Comparison of ENCODE assay signal across 34 cellular contexts in the genomic region with DNA sequence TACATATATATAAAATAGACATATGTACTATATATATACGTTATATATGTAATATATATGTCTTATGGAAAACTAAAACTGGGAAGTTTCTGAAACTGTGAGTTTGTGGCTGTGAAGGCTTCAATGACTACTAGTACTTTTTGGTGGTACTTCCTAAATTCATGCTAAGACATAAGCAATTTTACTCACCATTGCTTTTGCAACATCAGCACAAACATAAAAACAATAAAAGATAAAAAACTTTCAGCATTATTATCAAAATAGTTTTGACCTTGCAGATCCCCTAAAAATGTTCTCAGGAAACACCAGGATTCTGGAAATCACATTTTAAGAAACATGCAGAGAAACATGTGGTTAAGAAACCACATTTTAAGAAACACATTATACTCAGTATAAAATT.
DNase-seq lines count a peak whose midpoint lies in the region; ATAC-seq, FAIRE-seq and TF ChIP-seq lines count a peak whose summit lies in the region.
"Had no signal": no experiment of that assay in that cellular context is flagged by ENCODE, and none has a peak within 500 bp of the region (broad histone marks: within the 10 kb centered on the region; RNA-seq: fewer than 3 reads in every experiment).

No MANE protein-coding gene starts in this region.

- no peaks in the 10 kb centered on the region for H3K36me3 ChIP-seq in HepG2 (replicated peaks in 1 of 2; ENCODE audit: control insufficient read depth in 1 of 2, insufficient read depth in 2 of 2, low read length in 2 of 2)
- H3K36me3 ChIP-seq in right lobe of liver: no peaks in the 10 kb centered on the region
- H3K36me3 ChIP-seq in IMR-90 (ENCODE audit: control insufficient read depth, insufficient read depth, low read length): no peaks in the 10 kb centered on the region
- no peaks in the 10 kb centered on the region for H3K36me3 ChIP-seq in H1 (ENCODE audit: control insufficient read depth in 2 of 4, insufficient read depth in 4 of 4, low read length in 3 of 4)
- H3K36me3 ChIP-seq: BE2C, BLaER1 had no signal

- H2AFZ ChIP-seq in HepG2 (ENCODE audit: low read length) (no peak overlapping the region), IMR-90 (replicated peaks; ENCODE audit: low read length, poor library complexity) (no peak overlapping the region), H1 (ENCODE audit: low read length) (no peak overlapping the region)

- peaks cover 95% of the 10 kb centered on the region for H3K9me3 ChIP-seq in HepG2 (ENCODE audit: low read length)
- H3K9me3 ChIP-seq in right lobe of liver: no peaks in the 10 kb centered on the region
- H3K9me3 ChIP-seq in A549: no peaks in the 10 kb centered on the region
- H3K9me3 ChIP-seq in IMR-90 (ENCODE audit: control insufficient read depth, insufficient read depth, low read length): peaks cover 11% of the 10 kb centered on the region
- H3K9me3 ChIP-seq in H1 (ENCODE audit: insufficient read depth in 2 of 2, low read depth in 1 of 2, low read length in 1 of 2): peaks cover 18 to 24% of the 10 kb centered on the region in 2 experiments
- H3K9me3 ChIP-seq: BE2C, Caco-2 had no signal

- no peak overlapping the region for H2BK12ac ChIP-seq in H1 (ENCODE audit: low read depth, low read length)

- dilution Hi-C loops in IMR-90 (cut with HindIII; ENCODE audit: low sequenced_read_pairs, unreplicated experiment): no loop called here

- H3K27ac ChIP-seq in HepG2 (ENCODE audit: extremely low read length, insufficient read depth, low read length) (no peak overlapping the region), right lobe of liver (no peak overlapping the region), A549 (no peak overlapping the region), IMR-90 (ENCODE audit: insufficient read depth, low read length) (no peak overlapping the region), H1 (ENCODE audit: low read depth, low read length) (no peak overlapping the region)
- H3K27ac ChIP-seq: 22Rv1; BLaER1; BLaER1 treated with 17β-estradiol and CSF1 and Interleukin-3, amounts not matched to agents 10 nM and 100 nM; C4-2B had no signal

- H3K4me1 ChIP-seq in HepG2 (ENCODE audit: insufficient read depth, low read length): no peaks in the 10 kb centered on the region
- H3K4me1 ChIP-seq in right lobe of liver: no peaks in the 10 kb centered on the region
- no peaks in the 10 kb centered on the region for H3K4me1 ChIP-seq in A549
- no peaks in the 10 kb centered on the region for H3K4me1 ChIP-seq in IMR-90 (ENCODE audit: control insufficient read depth, insufficient read depth, low read length)
- no peaks in the 10 kb centered on the region for H3K4me1 ChIP-seq in H1 (replicated peaks in 1 of 4; ENCODE audit: control insufficient read depth in 3 of 4, insufficient read depth in 4 of 4, low read length in 3 of 4)
- H3K4me1 ChIP-seq: BE2C; BLaER1; BLaER1 treated with 17β-estradiol and CSF1 and Interleukin-3, amounts not matched to agents 10 nM and 100 nM; Caco-2 had no signal

- no peak overlapping the region for H3K56ac ChIP-seq in IMR-90 (ENCODE audit: extremely low read depth, insufficient read depth, low read length)
- no peak overlapping the region for H3K56ac ChIP-seq in H1 (replicated peaks; ENCODE audit: insufficient read length, low read depth, low read length)

- CTCF ChIA-PET in HepG2 (lab: Yijun Ruan, JAX; ENCODE audit: low intra/inter-chr PET ratio, low total read pairs) (no interaction called here), A549 (lab: Yijun Ruan, JAX) (no interaction called here), IMR-90 (lab: Yijun Ruan, JAX) (no interaction called here), H1 (lab: Charles Lee; ENCODE audit: partially characterized antibody) (no interaction called here), GM10248 (lab: Yijun Ruan, JAX) (no interaction called here)

- no peak overlapping the region for H3K23ac ChIP-seq in IMR-90 (ENCODE audit: low read depth, low read length)
- no peak overlapping the region for H3K23ac ChIP-seq in H1 (ENCODE audit: insufficient read length)

- H3K4ac ChIP-seq in IMR-90 (ENCODE audit: low read depth, low read length) (no peak overlapping the region), H1 (replicated peaks; ENCODE audit: insufficient read length, low read depth, low read length) (no peak overlapping the region)

- H3K79me2 ChIP-seq in HepG2 (ENCODE audit: insufficient read depth, low read length) (no peaks in the 10 kb centered on the region), H1 (ENCODE audit: control insufficient read depth in 1 of 2, insufficient read depth in 2 of 2, low read length in 2 of 2) (no peaks in the 10 kb centered on the region)

- TF ChIP-seq CTCF in HepG2 (CRISPR knock-in tag; IDR thresholded peaks at IDR 0.05) (no peak), right lobe of liver (IDR thresholded peaks at IDR 0.05) (no peak), A549 (IDR thresholded peaks at IDR 0.05) (no peak), IMR-90 (conservative IDR thresholded peaks at IDR 0.05; ENCODE audit: low read depth, low read length) (no peak), H1 (IDR thresholded peaks at IDR 0.05; ENCODE audit: control extremely low read depth in 1 of 3, insufficient read depth in 1 of 3, low read depth in 1 of 3, low read length in 3 of 3) (no peak), GM10248 (IDR thresholded peaks at IDR 0.05; ENCODE audit: control extremely low read depth, extremely low read depth, low read depth, missing control alignments) (no peak)

- ATAC-seq in HepG2 (no peak), right lobe of liver (no peak), A549 (no peak), IMR-90 (ENCODE audit: low read depth) (no peak)
- ATAC-seq: CD8-positive, alpha-beta T cell had no signal

- H3K23me2 ChIP-seq in H1 (ENCODE audit: low read depth, low read length): no peaks in the 10 kb centered on the region

- DNase-seq in HepG2 (ENCODE audit: low spot score): no peak
- DNase-seq in right lobe of liver: no peak
- no peak for DNase-seq in A549 (ENCODE audit: low read depth in 1 of 2, low spot score in 1 of 2)
- no peak for DNase-seq in IMR-90
- DNase-seq in H1 (ENCODE audit: low read depth in 1 of 2, low spot score in 2 of 2): no peak
- DNase-seq in T-helper 2 cell: no peak
- DNase-seq in GM10248 (ENCODE audit: extremely low spot score): no peak
- DNase-seq in globus pallidus (ENCODE audit: low spot score): no peak
- DNase-seq: 8988T; ACHN; AML-193; BE2C; C1 segment of cervical spinal cord; Caco-2; Calu3; CD4-positive, alpha-beta memory T cell; CD4-positive, alpha-beta T cell; CD4-positive, CD25-positive, alpha-beta regulatory T cell; CD8-positive, alpha-beta memory T cell; CD8-positive, alpha-beta T cell; COR-L47; DMS 273 treated with DMSO at 0.1 percent for 48 hours; DMS153; DMS53; DMS79; DMS79 treated with DMSO at 0.1 percent for 48 hours; DND-41; EL had no signal

- H2AK5ac ChIP-seq in IMR-90 (ENCODE audit: low read depth, low read length) (no peak overlapping the region), H1 (ENCODE audit: low read depth, low read length) (no peak overlapping the region)

- no peak for TF ChIP-seq EP300 in HepG2 (IDR thresholded peaks at IDR 0.05; ENCODE audit: low read depth in 2 of 2, low read length in 2 of 2)
- no peak for TF ChIP-seq EP300 in HepG2 (CRISPR knock-in tag; IDR thresholded peaks at IDR 0.05; ENCODE audit: borderline replicate concordance)
- TF ChIP-seq EP300 in A549 (IDR thresholded peaks at IDR 0.05): no peak
- no peak for TF ChIP-seq EP300 in H1 (IDR thresholded peaks at IDR 0.05; ENCODE audit: borderline replicate concordance in 1 of 2, low read depth in 2 of 2, low read length in 2 of 2)

- no peaks in the 10 kb centered on the region for H3K27me3 ChIP-seq in HepG2 (ENCODE audit: control insufficient read depth in 1 of 2, insufficient read depth in 2 of 2, low read length in 2 of 2)
- H3K27me3 ChIP-seq in right lobe of liver: no peaks in the 10 kb centered on the region
- H3K27me3 ChIP-seq in IMR-90 (ENCODE audit: control insufficient read depth, insufficient read depth, low read length): no peaks in the 10 kb centered on the region
- H3K27me3 ChIP-seq in H1 (replicated peaks in 1 of 4; ENCODE audit: control insufficient read depth in 3 of 4, extremely low read depth in 1 of 4, insufficient read depth in 3 of 4, low read length in 3 of 4): no peaks in the 10 kb centered on the region
- H3K27me3 ChIP-seq: BE2C; BLaER1; BLaER1 treated with 17β-estradiol and CSF1 and Interleukin-3, amounts not matched to agents 10 nM and 100 nM had no signal

- no peak overlapping the region for H4K91ac ChIP-seq in IMR-90 (ENCODE audit: insufficient read depth, low read depth, low read length)
- no peak overlapping the region for H4K91ac ChIP-seq in H1 (replicated peaks; ENCODE audit: insufficient read length, low read length)

- H4K20me1 ChIP-seq in HepG2 (ENCODE audit: insufficient read depth, low read length) (no peaks in the 10 kb centered on the region), IMR-90 (ENCODE audit: insufficient read depth, low read length) (no peaks in the 10 kb centered on the region), H1 (replicated peaks in 1 of 2; ENCODE audit: control insufficient read depth in 1 of 2, insufficient read depth in 2 of 2, low read length in 2 of 2) (no peaks in the 10 kb centered on the region)
- H4K20me1 ChIP-seq: BLaER1; BLaER1 treated with 17β-estradiol and CSF1 and Interleukin-3, amounts not matched to agents 10 nM and 100 nM had no signal

- H4K8ac ChIP-seq in IMR-90 (ENCODE audit: low read depth in 2 of 2, low read length in 2 of 2) (no peak overlapping the region), H1 (ENCODE audit: extremely low read depth, insufficient read depth, low read length) (no peak overlapping the region)

- H4K5ac ChIP-seq in IMR-90 (ENCODE audit: low read depth, low read length) (no peak overlapping the region), H1 (ENCODE audit: insufficient read length, low read depth, low read length) (no peak overlapping the region)

- H2BK15ac ChIP-seq in IMR-90 (ENCODE audit: low read depth, low read length): no peak overlapping the region
- no peak overlapping the region for H2BK15ac ChIP-seq in H1 (ENCODE audit: low read length)

- H3K9me1 ChIP-seq in IMR-90 (ENCODE audit: insufficient read depth, low read length): no peaks in the 10 kb centered on the region

- H3K9ac ChIP-seq in HepG2 (ENCODE audit: insufficient read depth, low read depth, low read length): no peak overlapping the region
- no peak overlapping the region for H3K9ac ChIP-seq in IMR-90 (ENCODE audit: low read depth, low read length)
- H3K9ac ChIP-seq in H1 (replicated peaks in 1 of 4; ENCODE audit: extremely low read depth in 1 of 4, low read depth in 3 of 4, low read length in 3 of 4): no peak overlapping the region
- H3K9ac ChIP-seq: BLaER1; BLaER1 treated with 17β-estradiol and CSF1 and Interleukin-3, amounts not matched to agents 10 nM and 100 nM had no signal

- H2BK5ac ChIP-seq in IMR-90 (ENCODE audit: low read depth, low read length, poor library complexity, severe bottlenecking) (no peak overlapping the region), H1 (ENCODE audit: low read depth, low read length) (no peak overlapping the region)

- intact Hi-C loops in HepG2 (cut with micrococcal nuclease; ENCODE audit: unreplicated experiment) (no loop called here), right lobe of liver (cut with DNase I) (no loop called here), IMR-90 (cut with micrococcal nuclease) (no loop called here)

- no peaks in the 10 kb centered on the region for H3K79me1 ChIP-seq in IMR-90 (ENCODE audit: low read depth in 1 of 2, low read length in 2 of 2)
- H3K79me1 ChIP-seq in H1 (ENCODE audit: low read depth, low read length): no peaks in the 10 kb centered on the region

- in situ Hi-C loops in HepG2 (cut with HindIII; ENCODE audit: extremely low pct_ligation_motif_present, low pct_unique_long_range_greater_than_20kb): no loop called here
- in situ Hi-C loops in IMR-90 (cut with MboI; ENCODE audit: low sequenced_read_pairs): no loop called here

- TF ChIP-seq POLR2A in HepG2 (IDR thresholded peaks at IDR 0.05; ENCODE audit: insufficient read depth in 1 of 2, low read depth in 2 of 2, low read length in 2 of 2) (no peak), right lobe of liver (IDR thresholded peaks at IDR 0.05) (no peak), A549 (IDR thresholded peaks at IDR 0.05; ENCODE audit: low read length) (no peak), IMR-90 (IDR thresholded peaks at IDR 0.05; ENCODE audit: low read depth, low read length) (no peak), H1 (IDR thresholded peaks at IDR 0.05; ENCODE audit: control extremely low read depth in 1 of 2, low read depth in 2 of 2, low read length in 2 of 2) (no peak)

- H3K14ac ChIP-seq in IMR-90 (replicated peaks; ENCODE audit: low read depth, low read length): no peak overlapping the region
- H3K14ac ChIP-seq in H1 (ENCODE audit: insufficient read length): no peak overlapping the region

- no peak overlapping the region for H3K18ac ChIP-seq in IMR-90 (ENCODE audit: low read depth, low read length)
- H3K18ac ChIP-seq in H1 (ENCODE audit: extremely low read depth, low read length): no peak overlapping the region

- POLR2A ChIA-PET in HepG2 (lab: Yijun Ruan, JAX): no interaction called here
- POLR2A ChIA-PET in A549 (lab: Yijun Ruan, JAX): no interaction called here
- POLR2A ChIA-PET in IMR-90 (lab: Charles Lee; ENCODE audit: unreplicated experiment): no interaction called here
- POLR2A ChIA-PET in H1 (lab: Charles Lee; ENCODE audit: partially characterized antibody): no interaction called here
- POLR2A ChIA-PET in GM10248 (lab: Yijun Ruan, JAX): no interaction called here

- H3K4me2 ChIP-seq in HepG2 (ENCODE audit: low read depth, low read length) (no peak overlapping the region), A549 (no peak overlapping the region), IMR-90 (ENCODE audit: low read depth, low read length) (no peak overlapping the region), H1 (ENCODE audit: insufficient read depth in 1 of 2, low read depth in 2 of 2, low read length in 2 of 2) (no peak overlapping the region)
- H3K4me2 ChIP-seq: BLaER1; BLaER1 treated with 17β-estradiol and CSF1 and Interleukin-3, amounts not matched to agents 10 nM and 100 nM had no signal

- H3K4me3 ChIP-seq in HepG2 (replicated peaks in 1 of 3; ENCODE audit: insufficient read depth in 1 of 3, low read depth in 2 of 3, low read length in 3 of 3): no peak overlapping the region
- H3K4me3 ChIP-seq in right lobe of liver: no peak overlapping the region
- no peak overlapping the region for H3K4me3 ChIP-seq in A549
- H3K4me3 ChIP-seq in IMR-90 (ENCODE audit: insufficient read depth, low read depth, low read length): no peak overlapping the region
- no peak overlapping the region for H3K4me3 ChIP-seq in H1 (ENCODE audit: extremely low read depth in 1 of 4, insufficient read depth in 2 of 4, low read depth in 3 of 4, low read length in 4 of 4)
- H3K4me3 ChIP-seq: BLaER1; BLaER1 treated with 17β-estradiol and CSF1 and Interleukin-3, amounts not matched to agents 10 nM and 100 nM had no signal

- no TSS peak for BruUV-seq in HepG2 (replicated peaks; lab: Mats Ljungman, UMichigan)
- no TSS peak for BruUV-seq in IMR-90 (replicated peaks; lab: Mats Ljungman, UMichigan)

- FAIRE-seq in HepG2 (lab: Jason Lieb, UNC) (no peak), A549 (lab: Jason Lieb, UNC) (no peak), H1 (lab: Jason Lieb, UNC) (no peak)
- FAIRE-seq: A204.1, D721Med had no signal

- no peak overlapping the region for H2BK120ac ChIP-seq in IMR-90 (ENCODE audit: low read depth, low read length)
- no peak overlapping the region for H2BK120ac ChIP-seq in H1 (replicated peaks; ENCODE audit: low read depth, low read length)

- H2AK9ac ChIP-seq in IMR-90 (replicated peaks; ENCODE audit: low read depth, low read length, poor library complexity): no peak overlapping the region

- 0% methylated on average over 1 of the region's 1 CpG for WGBS in HepG2 (ENCODE audit: low lambda C conversion rate)
- WGBS in right lobe of liver (ENCODE audit: insufficient coverage, low coverage, low lambda C conversion rate, missing lambda C conversion rate): 40% methylated on average over 1 of the region's 1 CpG
- 6% methylated on average over 1 of the region's 1 CpG for WGBS in A549 (ENCODE audit: missing lambda C conversion rate)
- no CpG with 5 or more reads among the region's 1 CpG for WGBS in IMR-90 (ENCODE audit: extremely low coverage in 2 of 2, insufficient read length in 1 of 2), 2 experiments
- 95% methylated on average over 1 of the region's 1 CpG; no CpG with 5 or more reads in 1 of the 2 experiments for WGBS in H1 (ENCODE audit: extremely low coverage in 1 of 2, insufficient coverage in 1 of 2, insufficient read length in 1 of 2, insufficient replicate concordance in 2 of 2, low coverage in 1 of 2, low lambda C conversion rate in 2 of 2, missing lambda C conversion rate in 1 of 2), 2 experiments

- TF ChIP-seq RAD21 in HepG2 (CRISPR knock-in tag; IDR thresholded peaks at IDR 0.05) (no peak), A549 (conservative IDR thresholded peaks at IDR 0.05 in 1 of 2, IDR thresholded peaks at IDR 0.05 in 1 of 2) (no peak), IMR-90 (IDR thresholded peaks at IDR 0.05; ENCODE audit: low read length) (no peak), H1 (IDR thresholded peaks at IDR 0.05 in 1 of 2, conservative IDR thresholded peaks at IDR 0.05 in 1 of 2; ENCODE audit: low read depth in 2 of 2, low read length in 2 of 2) (no peak)

- H2BK20ac ChIP-seq in IMR-90 (ENCODE audit: low read depth, low read length): no peak overlapping the region
- H2BK20ac ChIP-seq in H1 (ENCODE audit: low read length): no peak overlapping the region
